In the genomic region with DNA sequence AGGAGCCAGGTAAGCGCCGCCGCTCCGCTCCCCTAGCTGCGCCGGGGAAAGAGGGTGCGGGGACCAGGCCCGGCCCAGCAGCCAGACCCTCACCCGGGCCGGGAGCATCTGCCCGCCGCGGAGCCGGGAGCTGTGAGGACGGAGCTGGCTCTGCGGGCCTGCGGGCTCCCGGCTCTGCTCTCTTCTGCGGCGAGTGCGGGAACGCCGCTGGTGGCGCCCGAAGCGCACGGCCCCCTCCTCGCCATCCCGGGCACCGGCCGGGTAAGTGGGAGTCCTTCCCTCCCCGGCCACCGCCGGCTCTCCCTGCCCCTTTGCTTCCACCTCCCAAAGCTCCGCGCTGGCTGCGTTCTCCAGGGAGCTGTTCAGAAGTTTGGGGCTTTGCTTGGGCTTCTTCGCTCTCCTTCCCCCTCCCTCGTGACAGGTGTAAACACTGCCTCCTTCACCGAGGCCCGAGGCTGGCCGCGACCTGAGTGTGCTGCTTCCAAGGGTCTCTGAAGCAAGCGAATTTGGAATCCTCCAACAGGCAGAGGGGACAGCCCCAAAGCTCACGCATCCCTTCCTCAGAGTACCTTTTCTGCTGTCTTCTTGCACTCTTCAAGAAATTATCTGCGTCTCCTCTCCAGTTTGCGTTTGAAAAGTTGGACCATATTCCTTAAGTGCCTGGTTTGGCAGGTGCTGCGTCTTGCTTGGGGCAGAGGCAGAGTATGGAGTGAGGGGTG, we compare ENCODE assay signal across 8 cellular contexts.
DNase-seq lines count a peak whose midpoint lies in the region; ATAC-seq and TF ChIP-seq lines count a peak whose summit lies in the region.

No MANE protein-coding gene starts in this region.

- peak; percentile 2 to 21 for DNase-seq in activated CD4-positive, alpha-beta T cell treated with anti-CD3 and anti-CD28 coated beads for 24 hours (ENCODE audit: low read depth in 2 of 2)
- no peak for DNase-seq in activated CD4-positive, alpha-beta T cell treated with anti-CD3 and anti-CD28 coated beads for 1 hour
- DNase-seq in cardiac fibroblast (ENCODE audit: low read depth in 2 of 2) (peak in 1 of 2 donors; percentile 15), left kidney (ENCODE audit: low read depth, low spot score) (peak; percentile 79), NCI-H2107 (lab: John Stamatoyannopoulos, UW) (no peak)
- peak; percentile 52 for DNase-seq in stimulated activated CD4-positive, alpha-beta T cell treated with anti-CD3 and anti-CD28 coated beads, Interleukin-4, amount 100 ng/mL, for 24 hours

- H3K4me3 ChIP-seq in cardiac fibroblast (replicated peaks in 1 of 2; ENCODE audit: low read depth in 2 of 2, low read length in 2 of 2): peak overlapping the region; percentile 89 to 98

- ATAC-seq in HG03095 (IDR thresholded peaks at IDR 0.05; ENCODE audit: unreplicated experiment) (peak; percentile 10), SK-N-SH treated with all-trans-retinoic acid at 6 μM for 48 hours (peak; percentile 65)

- TF ChIP-seq CTCF in cardiac fibroblast (IDR thresholded peaks at IDR 0.05; ENCODE audit: low read depth, low read length): no peak

TF ChIP-seq in SK-N-SH treated with all-trans-retinoic acid at 6 μM for 48 hours, 23 proteins besides CTCF, POLR2A, EP300 and RAD21:
- no peak for TF ChIP-seq ZC3H10 (CRISPR knock-in tag; IDR thresholded peaks at IDR 0.05)
- TF ChIP-seq GLIS3 (CRISPR knock-in tag; IDR thresholded peaks at IDR 0.05): no peak
- no peak for TF ChIP-seq BACH2 (CRISPR knock-in tag; IDR thresholded peaks at IDR 0.05; ENCODE audit: borderline replicate concordance)
- TF ChIP-seq PPARA (CRISPR knock-in tag; IDR thresholded peaks at IDR 0.05; ENCODE audit: borderline replicate concordance): no peak
- TF ChIP-seq ZNF70 (CRISPR knock-in tag; IDR thresholded peaks at IDR 0.05): no peak

Comparison
In these comparisons a context has a peak if more than half of its experiments do, and no peak if none do; other contexts are left out.
1. DNase-seq: peak in activated CD4-positive, alpha-beta T cell treated with anti-CD3 and anti-CD28 coated beads for 24 hours (2 of 2), left kidney (single experiment) and stimulated activated CD4-positive, alpha-beta T cell treated with anti-CD3 and anti-CD28 coated beads, Interleukin-4, amount 100 ng/mL, for 24 hours (single experiment); none in activated CD4-positive, alpha-beta T cell treated with anti-CD3 and anti-CD28 coated beads for 1 hour (single experiment) and NCI-H2107 (single experiment).